In the genomic region with DNA sequence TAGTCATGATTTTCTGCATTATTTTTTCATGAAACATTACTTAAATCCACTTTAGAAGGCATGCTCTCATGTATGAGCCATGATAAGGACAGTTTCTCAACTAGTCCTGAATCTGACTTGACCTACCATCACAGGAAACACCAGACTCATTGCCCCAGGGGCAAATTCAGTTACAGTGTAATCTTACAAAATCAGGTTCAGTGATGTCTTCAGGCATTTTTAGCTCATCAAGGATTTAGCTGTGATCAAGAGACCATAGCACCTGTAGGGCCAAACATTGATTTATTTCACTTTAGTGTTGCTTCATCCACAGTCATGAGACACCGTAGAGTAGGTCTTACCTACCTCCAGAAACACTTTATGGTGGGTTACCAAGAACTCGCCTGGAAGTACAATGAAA, we compare ENCODE assay signal across 18 cellular contexts. TPM values are rescaled to one million over a fixed set of nuclear protein-coding genes. Genes with fewer than 3 reads are reported as not detected.
DNase-seq lines count a peak whose midpoint lies in the region; ATAC-seq, FAIRE-seq and TF ChIP-seq lines count a peak whose summit lies in the region.
"Had no signal": no experiment of that assay in that cellular context is flagged by ENCODE, and none has a peak within 500 bp of the region (broad histone marks: within the 10 kb centered on the region; RNA-seq: fewer than 3 reads in every experiment).

No MANE protein-coding gene starts in this region.

- intact Hi-C loops in activated CD4-positive, alpha-beta T cell treated with anti-CD3 and anti-CD28 coated beads, Interleukin-2, amount 10 ng/mL, durations not matched to agents 24 days and 14 days (cut with micrococcal nuclease) = no loop called here

- peak; percentile 28 for FAIRE-seq in GM19239 (lab: Jason Lieb, UNC)
- FAIRE-seq: G401.6, GM12891, H1, HepG2 had no signal

- H3K4me3 Mint-ChIP-seq in activated CD4-positive, alpha-beta T cell treated with anti-CD3 and anti-CD28 coated beads, Interleukin-2, amount 10 ng/mL, durations not matched to agents 24 days and 14 days = no peak overlapping the region
- H3K4me3 Mint-ChIP-seq in stimulated activated naive CD8-positive, alpha-beta T cell treated with anti-CD3 and anti-CD28 coated beads, Interleukin-15, amount 100 ng/mL, for 72 hours = no peak overlapping the region
- H3K4me3 Mint-ChIP-seq in stimulated activated memory B cell treated with anti-CD40 and anti-IgM and Interleukin-4, amounts not matched to agents 10 μg/mL and 1 μg/mL and 100 μg/mL, for 72 hours = no peak overlapping the region
- H3K4me3 Mint-ChIP-seq: CD4-positive, alpha-beta T cell had no signal

- no peaks in the 10 kb centered on the region for H3K9me3 Mint-ChIP-seq in activated CD4-positive, alpha-beta T cell treated with anti-CD3 and anti-CD28 coated beads, Interleukin-2, amount 10 ng/mL, durations not matched to agents 24 days and 14 days
- H3K9me3 Mint-ChIP-seq in stimulated activated naive CD8-positive, alpha-beta T cell treated with anti-CD3 and anti-CD28 coated beads, Interleukin-15, amount 100 ng/mL, for 72 hours = no peaks in the 10 kb centered on the region
- no peaks in the 10 kb centered on the region for H3K9me3 Mint-ChIP-seq in stimulated activated memory B cell treated with anti-CD40 and anti-IgM and Interleukin-4, amounts not matched to agents 10 μg/mL and 1 μg/mL and 100 μg/mL, for 72 hours
- H3K9me3 Mint-ChIP-seq: CD4-positive, alpha-beta T cell had no signal

- H3K36me3 Mint-ChIP-seq in activated CD4-positive, alpha-beta T cell treated with anti-CD3 and anti-CD28 coated beads, Interleukin-2, amount 10 ng/mL, durations not matched to agents 24 days and 14 days (ENCODE audit: low read depth) = peaks cover 2% of the 10 kb centered on the region
- peaks cover 5% of the 10 kb centered on the region for H3K36me3 Mint-ChIP-seq in stimulated activated memory B cell treated with anti-CD40 and anti-IgM and Interleukin-4, amounts not matched to agents 10 μg/mL and 1 μg/mL and 100 μg/mL, for 72 hours

- no peak overlapping the region for H3K4me3 ChIP-seq in epithelial cell of esophagus (ENCODE audit: low read length)
- H3K4me3 ChIP-seq: HAP-1 had no signal

- no peak for TF ChIP-seq CTCF in epithelial cell of esophagus (IDR thresholded peaks at IDR 0.05; ENCODE audit: insufficient read depth, low read depth, low read length, missing control alignments)

- no peaks in the 10 kb centered on the region for H3K27me3 Mint-ChIP-seq in activated CD4-positive, alpha-beta T cell treated with anti-CD3 and anti-CD28 coated beads, Interleukin-2, amount 10 ng/mL, durations not matched to agents 24 days and 14 days
- H3K27me3 Mint-ChIP-seq in stimulated activated naive CD8-positive, alpha-beta T cell treated with anti-CD3 and anti-CD28 coated beads, Interleukin-15, amount 100 ng/mL, for 72 hours = no peaks in the 10 kb centered on the region
- no peaks in the 10 kb centered on the region for H3K27me3 Mint-ChIP-seq in stimulated activated memory B cell treated with anti-CD40 and anti-IgM and Interleukin-4, amounts not matched to agents 10 μg/mL and 1 μg/mL and 100 μg/mL, for 72 hours
- H3K27me3 Mint-ChIP-seq: CD4-positive, alpha-beta T cell had no signal

- DNase-seq in activated CD4-positive, alpha-beta T cell treated with anti-CD3 and anti-CD28 coated beads, Interleukin-2, amount 10 ng/mL, durations not matched to agents 24 days and 14 days = peak; percentile 19
- DNase-seq in activated CD4-positive, alpha-beta T cell treated with anti-CD3 and anti-CD28 coated beads, Interleukin-2, amount 50 U/mL, for 48 hours = no peak
- no peak for DNase-seq in GM19239 (ENCODE audit: insufficient read length, low spot score)
- peak; percentile 42 for DNase-seq in epithelial cell of esophagus (ENCODE audit: low read depth)
- no peak for DNase-seq in stimulated activated naive CD8-positive, alpha-beta T cell treated with anti-CD3 and anti-CD28 coated beads, Interleukin-15, amount 100 ng/mL, for 72 hours
- no peak for DNase-seq in central memory CD4-positive, alpha-beta T cell
- DNase-seq: C1 segment of cervical spinal cord; Calu3; CD4-positive, alpha-beta T cell; DMS 273 treated with DMSO at 0.1 percent for 48 hours had no signal

- peaks cover 2% of the 10 kb centered on the region for H3K4me1 Mint-ChIP-seq in activated CD4-positive, alpha-beta T cell treated with anti-CD3 and anti-CD28 coated beads, Interleukin-2, amount 10 ng/mL, durations not matched to agents 24 days and 14 days
- no peaks in the 10 kb centered on the region for H3K4me1 Mint-ChIP-seq in stimulated activated naive CD8-positive, alpha-beta T cell treated with anti-CD3 and anti-CD28 coated beads, Interleukin-15, amount 100 ng/mL, for 72 hours
- H3K4me1 Mint-ChIP-seq in stimulated activated memory B cell treated with anti-CD40 and anti-IgM and Interleukin-4, amounts not matched to agents 10 μg/mL and 1 μg/mL and 100 μg/mL, for 72 hours = peaks cover 6% of the 10 kb centered on the region

- no peak overlapping the region for H3K27ac Mint-ChIP-seq in activated CD4-positive, alpha-beta T cell treated with anti-CD3 and anti-CD28 coated beads, Interleukin-2, amount 10 ng/mL, durations not matched to agents 24 days and 14 days
- no peak overlapping the region for H3K27ac Mint-ChIP-seq in stimulated activated naive CD8-positive, alpha-beta T cell treated with anti-CD3 and anti-CD28 coated beads, Interleukin-15, amount 100 ng/mL, for 72 hours
- no peak overlapping the region for H3K27ac Mint-ChIP-seq in stimulated activated memory B cell treated with anti-CD40 and anti-IgM and Interleukin-4, amounts not matched to agents 10 μg/mL and 1 μg/mL and 100 μg/mL, for 72 hours
- H3K27ac Mint-ChIP-seq: CD4-positive, alpha-beta T cell had no signal

- ATAC-seq in stimulated activated naive CD8-positive, alpha-beta T cell treated with anti-CD3 and anti-CD28 coated beads, Interleukin-15, amount 100 ng/mL, for 72 hours = no peak
- ATAC-seq in stimulated activated memory B cell treated with anti-CD40 and anti-IgM and Interleukin-4, amounts not matched to agents 10 μg/mL and 1 μg/mL and 100 μg/mL, for 72 hours = no peak
- ATAC-seq: HepG2 had no signal

RNA-seq across cellular contexts. Expression of a gene that starts 3.1 kb away (rescaled TPM):
- total RNA-seq in activated CD4-positive, alpha-beta T cell treated with anti-CD3 and anti-CD28 coated beads, Interleukin-2, amount 10 ng/mL, durations not matched to agents 24 days and 14 days = 4.2 and 5.1 TPM in 2 replicates
- total RNA-seq: A673, Calu3, Daoy, H1, HepG2 had no signal

Comparison
In these comparisons a context has a peak if more than half of its experiments do, and no peak if none do; other contexts are left out.
1. DNase-seq: peak in activated CD4-positive, alpha-beta T cell treated with anti-CD3 and anti-CD28 coated beads, Interleukin-2, amount 10 ng/mL, durations not matched to agents 24 days and 14 days (single experiment) and epithelial cell of esophagus (single experiment); none in activated CD4-positive, alpha-beta T cell treated with anti-CD3 and anti-CD28 coated beads, Interleukin-2, amount 50 U/mL, for 48 hours (0 of 2), GM19239 (single experiment), stimulated activated naive CD8-positive, alpha-beta T cell treated with anti-CD3 and anti-CD28 coated beads, Interleukin-15, amount 100 ng/mL, for 72 hours (0 of 2) and central memory CD4-positive, alpha-beta T cell (single experiment).